1 cellular context compared by ENCODE assay signal in genomic region chr6:80543598-80544181, GRCh38.
TF ChIP-seq lines count a peak whose summit lies in the region.

No MANE protein-coding gene starts in this region.

TF ChIP-seq in HepG2, 621 proteins besides CTCF, POLR2A, EP300 and RAD21 (continued from another document):
- TF ChIP-seq RFX5 (IDR thresholded peaks at IDR 0.05; ENCODE audit: low read depth, low read length): peak; percentile 22; the same call in 1 of the 2 replicates
- TF ChIP-seq ZNF362 (CRISPR knock-in tag; IDR thresholded peaks at IDR 0.05; ENCODE audit: borderline replicate concordance): no peak
- peak in 1 of 2 experiments; percentile 13; a peak in 1 of 4 replicates for TF ChIP-seq MAFK (conservative IDR thresholded peaks at IDR 0.05 in 1 of 2, IDR thresholded peaks at IDR 0.05 in 1 of 2; ENCODE audit: low read length in 2 of 2)
- no peak for TF ChIP-seq ATF6 (CRISPR knock-in tag; conservative IDR thresholded peaks at IDR 0.05)
- no peak for TF ChIP-seq CEBPB (IDR thresholded peaks at IDR 0.05; ENCODE audit: borderline replicate concordance, low read depth, low read length)
- no peak for TF ChIP-seq ZNF724P (CRISPR knock-in tag; IDR thresholded peaks at IDR 0.05; ENCODE audit: borderline replicate concordance)
- no peak for TF ChIP-seq NR2F1 (CRISPR knock-in tag; IDR thresholded peaks at IDR 0.05)
- no peak for TF ChIP-seq ZNF138 (CRISPR knock-in tag; IDR thresholded peaks at IDR 0.05; ENCODE audit: low read depth)
- no peak for TF ChIP-seq DPF2 (CRISPR knock-in tag; IDR thresholded peaks at IDR 0.05; ENCODE audit: borderline replicate concordance, low read depth)
- TF ChIP-seq ZNF30 (CRISPR knock-in tag; IDR thresholded peaks at IDR 0.05): no peak
- TF ChIP-seq SRY (CRISPR knock-in tag; IDR thresholded peaks at IDR 0.05): no peak
- no peak for TF ChIP-seq NONO (IDR thresholded peaks at IDR 0.05)
- TF ChIP-seq NONO (CRISPR knock-in tag; conservative IDR thresholded peaks at IDR 0.05): no peak
- TF ChIP-seq AKNA (CRISPR knock-in tag; IDR thresholded peaks at IDR 0.05; ENCODE audit: borderline replicate concordance): no peak
- TF ChIP-seq HDAC1 (CRISPR knock-in tag; IDR thresholded peaks at IDR 0.05): no peak
- TF ChIP-seq PHF21A (CRISPR knock-in tag; IDR thresholded peaks at IDR 0.05): no peak
